8 cellular contexts compared by ENCODE assay signal in genomic region chr5:162193012-162193411, GRCh38.
"Had no signal": no experiment of that assay in that cellular context is flagged by ENCODE, and none has a peak within 500 bp of the region (broad histone marks: within the 10 kb centered on the region; RNA-seq: fewer than 3 reads in every experiment).

No MANE protein-coding gene starts in this region.

- H3K4me3 ChIP-seq: K562 had no signal

- FAIRE-seq: HepG2, HTR-8/SVneo, K562 had no signal

- ATAC-seq: HepG2, K562 had no signal

- H3K4me2 ChIP-seq: KMS-11 had no signal

- H3K9ac ChIP-seq: KMS-11 had no signal

- H3K27ac ChIP-seq: HL-60, KMS-11 had no signal

- DNase-seq: IMR-90, KBM-7, KG1 had no signal
